20 cellular contexts compared by ENCODE assay signal in the genomic region with DNA sequence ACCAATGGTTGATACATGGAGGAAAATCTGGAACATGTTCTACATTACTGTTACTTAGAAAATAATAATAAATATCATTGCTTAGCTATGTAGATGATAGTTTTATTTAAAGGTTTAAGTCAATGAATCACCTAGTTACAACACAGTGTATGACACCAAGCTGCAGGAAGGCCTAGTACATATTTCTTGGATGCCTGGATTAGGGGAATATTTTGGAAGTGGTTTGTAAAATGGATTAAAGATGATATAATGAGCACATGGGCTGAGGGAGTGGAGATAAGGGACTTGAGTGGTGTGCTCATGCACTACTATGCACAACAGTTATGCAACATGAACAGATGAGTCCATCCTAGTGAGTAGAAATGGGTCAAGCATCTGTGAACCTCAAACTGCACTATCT.
A peak's percentile ranks its signal among the peaks of the same experiment; 100 is the strongest.
DNase-seq lines count a peak whose midpoint lies in the region; ATAC-seq and TF ChIP-seq lines count a peak whose summit lies in the region.
"Had no signal": no experiment of that assay in that cellular context is flagged by ENCODE, and none has a peak within 500 bp of the region (broad histone marks: within the 10 kb centered on the region; RNA-seq: fewer than 3 reads in every experiment).

No MANE protein-coding gene starts in this region.

- H3K4ac ChIP-seq in mesenchymal stem cell (ENCODE audit: low read depth in 1 of 2, low read length in 2 of 2): no peak overlapping the region

- no peak overlapping the region for H2BK5ac ChIP-seq in mesenchymal stem cell (ENCODE audit: low read depth, low read length, poor library complexity, severe bottlenecking)

- H3K4me3 ChIP-seq in mesenchymal stem cell (ENCODE audit: insufficient read depth in 1 of 2, low read depth in 1 of 2, low read length in 2 of 2) (no peak overlapping the region), left lung (no peak overlapping the region), brain microvascular endothelial cell (ENCODE audit: low read depth, low read length) (no peak overlapping the region)
- H3K4me3 ChIP-seq: K562 had no signal

- H3K27ac ChIP-seq in mesenchymal stem cell (ENCODE audit: low read length, poor library complexity, severe bottlenecking): no peak overlapping the region
- no peak overlapping the region for H3K27ac ChIP-seq in left lung
- no peak overlapping the region for H3K27ac ChIP-seq in brain microvascular endothelial cell

- no peak overlapping the region for H4K8ac ChIP-seq in mesenchymal stem cell (ENCODE audit: low read length)

- peak; percentile 23 for DNase-seq in amniotic epithelial cell (ENCODE audit: low read depth)
- peak; percentile 3 for DNase-seq in fibroblast of peridontal ligament (ENCODE audit: extremely low read depth)
- DNase-seq in mesenchymal stem cell: peak; percentile 1
- no peak for DNase-seq in left lung
- DNase-seq in DMS79 (lab: John Stamatoyannopoulos, UW): no peak
- DNase-seq in brain microvascular endothelial cell: no peak
- DNase-seq: ACHN; BE2C; C1 segment of cervical spinal cord; CD4-positive, CD25-positive, alpha-beta regulatory T cell; CD8-positive, alpha-beta memory T cell; DMS153; DMS79 treated with DMSO at 0.1 percent for 48 hours; GF-D8; GOT3; H7; HFFc6; IMR-90 had no signal

- H2BK120ac ChIP-seq in mesenchymal stem cell (ENCODE audit: low read depth, low read length): no peak overlapping the region

- no peak overlapping the region for H4K91ac ChIP-seq in mesenchymal stem cell (ENCODE audit: low read length)

- TF ChIP-seq CTCF in left lung (IDR thresholded peaks at IDR 0.05) (no peak), brain microvascular endothelial cell (IDR thresholded peaks at IDR 0.05; ENCODE audit: low read depth, low read length, missing control alignments) (no peak)

- no peak overlapping the region for H2AK5ac ChIP-seq in mesenchymal stem cell (ENCODE audit: low read length, severe bottlenecking)

- ATAC-seq in left lung: no peak
- ATAC-seq: HCT116, K562 had no signal

- H2AFZ ChIP-seq in mesenchymal stem cell (ENCODE audit: low read depth, low read length): no peak overlapping the region

- no peak overlapping the region for H3K4me2 ChIP-seq in mesenchymal stem cell (ENCODE audit: low read length, poor library complexity, severe bottlenecking)

- H3K79me1 ChIP-seq in mesenchymal stem cell (replicated peaks; ENCODE audit: low read length, poor library complexity, severe bottlenecking): no peaks in the 10 kb centered on the region

- H3K4me1 ChIP-seq in mesenchymal stem cell (ENCODE audit: control insufficient read depth, insufficient read depth, low read depth, low read length): no peaks in the 10 kb centered on the region
- no peaks in the 10 kb centered on the region for H3K4me1 ChIP-seq in left lung
- H3K4me1 ChIP-seq: BE2C had no signal

- H2BK15ac ChIP-seq in mesenchymal stem cell (ENCODE audit: low read depth, poor library complexity, severe bottlenecking): no peak overlapping the region

- no peak overlapping the region for H3K23ac ChIP-seq in mesenchymal stem cell (ENCODE audit: low read length in 2 of 2)

- H3K27me3 ChIP-seq in mesenchymal stem cell (ENCODE audit: control insufficient read depth in 1 of 2, insufficient read depth in 1 of 2, low read length in 2 of 2) (no peaks in the 10 kb centered on the region), left lung (no peaks in the 10 kb centered on the region), brain microvascular endothelial cell (replicated peaks) (no peaks in the 10 kb centered on the region)
- H3K27me3 ChIP-seq: BE2C had no signal

- in situ Hi-C loops in brain microvascular endothelial cell (cut with HindIII; ENCODE audit: low pct_ligation_motif_present, low sequenced_read_pairs): no loop called here

- intact Hi-C loops in left lung (cut with DNase I): no loop called here

- no peak overlapping the region for H3K18ac ChIP-seq in mesenchymal stem cell (ENCODE audit: low read depth in 1 of 2, low read length in 2 of 2)

- H3K9me3 ChIP-seq in mesenchymal stem cell (ENCODE audit: control insufficient read depth, low read length): no peaks in the 10 kb centered on the region
- H3K9me3 ChIP-seq in left lung: no peaks in the 10 kb centered on the region
- H3K9me3 ChIP-seq: BE2C had no signal

- no peak overlapping the region for H3K14ac ChIP-seq in mesenchymal stem cell (ENCODE audit: low read length in 2 of 2)

- H3K36me3 ChIP-seq in mesenchymal stem cell (ENCODE audit: control insufficient read depth in 1 of 2, insufficient read depth in 2 of 2, low read depth in 1 of 2, low read length in 2 of 2): no peaks in the 10 kb centered on the region
- H3K36me3 ChIP-seq in left lung: no peaks in the 10 kb centered on the region
- no peaks in the 10 kb centered on the region for H3K36me3 ChIP-seq in brain microvascular endothelial cell (replicated peaks)
- H3K36me3 ChIP-seq: BE2C had no signal

- H3K9ac ChIP-seq in mesenchymal stem cell (ENCODE audit: low read length): no peak overlapping the region

- H2BK12ac ChIP-seq in mesenchymal stem cell (ENCODE audit: low read length in 2 of 2): no peak overlapping the region

Comparison
In these comparisons a context has a peak if more than half of its experiments do, and no peak if none do; other contexts are left out.
1. DNase-seq: peak in amniotic epithelial cell (single experiment), fibroblast of peridontal ligament (single experiment) and mesenchymal stem cell (single experiment); none in left lung (0 of 2), DMS79 (single experiment) and brain microvascular endothelial cell (single experiment).